Comparison of ENCODE assay signal across 16 cellular contexts in genomic region chr15:64187396-64188191, GRCh38. TPM values are rescaled to one million over a fixed set of nuclear protein-coding genes. Genes with fewer than 3 reads are reported as not detected.
DNase-seq lines count a peak whose midpoint lies in the region; ATAC-seq and TF ChIP-seq lines count a peak whose summit lies in the region.
"Had no signal": no experiment of that assay in that cellular context is flagged by ENCODE, and none has a peak within 500 bp of the region (broad histone marks: within the 10 kb centered on the region; RNA-seq: fewer than 3 reads in every experiment).

No MANE protein-coding gene starts in this region.

- peak overlapping the region; percentile 83 for H3K27ac ChIP-seq in RWPE1
- H3K27ac ChIP-seq: adrenal gland, neural progenitor cell had no signal

- CTCF ChIA-PET in RWPE1 (lab: Yijun Ruan, JAX): no interaction called here

- POLR2A ChIA-PET in RWPE1 (lab: Yijun Ruan, JAX; ENCODE audit: low non-redundant PET): no interaction called here

- H3K4me3 Mint-ChIP-seq in effector memory CD8-positive, alpha-beta T cell: peak overlapping the region; percentile 63 to 73
- H3K4me3 Mint-ChIP-seq in stimulated activated naive CD8-positive, alpha-beta T cell treated with anti-CD3 and anti-CD28 coated beads, Interleukin-15, amount 100 ng/mL, for 72 hours: no peak overlapping the region
- H3K4me3 Mint-ChIP-seq: activated B cell treated with CpG ODN at 0.5 μM for 24 hours, neural progenitor cell had no signal

- no peaks in the 10 kb centered on the region for H3K9me3 Mint-ChIP-seq in activated naive CD4-positive, alpha-beta T cell treated with anti-CD3 and anti-CD28 coated beads, Interleukin-2, amount 50 U/mL, for 72 hours
- H3K9me3 Mint-ChIP-seq in effector memory CD8-positive, alpha-beta T cell: no peaks in the 10 kb centered on the region
- no peaks in the 10 kb centered on the region for H3K9me3 Mint-ChIP-seq in stimulated activated naive CD8-positive, alpha-beta T cell treated with anti-CD3 and anti-CD28 coated beads, Interleukin-15, amount 100 ng/mL, for 72 hours
- H3K9me3 Mint-ChIP-seq: activated B cell treated with CpG ODN at 0.5 μM for 24 hours, neural progenitor cell had no signal

- no peak for TF ChIP-seq CTCF in RWPE1 (conservative IDR thresholded peaks at IDR 0.05; ENCODE audit: low read depth)

- no peaks in the 10 kb centered on the region for H3K27me3 Mint-ChIP-seq in effector memory CD8-positive, alpha-beta T cell
- H3K27me3 Mint-ChIP-seq in stimulated activated naive CD8-positive, alpha-beta T cell treated with anti-CD3 and anti-CD28 coated beads, Interleukin-15, amount 100 ng/mL, for 72 hours: no peaks in the 10 kb centered on the region
- H3K27me3 Mint-ChIP-seq: activated B cell treated with CpG ODN at 0.5 μM for 24 hours had no signal

- DNase-seq in activated naive CD4-positive, alpha-beta T cell treated with anti-CD3 and anti-CD28 coated beads, Interleukin-2, amount 50 U/mL, for 72 hours (ENCODE audit: low spot score in 2 of 2): no peak
- no peak for DNase-seq in activated naive CD4-positive, alpha-beta T cell treated with anti-CD3 and anti-CD28 coated beads, Interleukin-2, amount 50 U/mL, for 16 hours
- DNase-seq in RWPE1 (ENCODE audit: low spot score): peak; percentile 94
- DNase-seq in effector memory CD8-positive, alpha-beta T cell: no peak
- no peak for DNase-seq in stimulated activated naive CD8-positive, alpha-beta T cell treated with anti-CD3 and anti-CD28 coated beads, Interleukin-15, amount 100 ng/mL, for 72 hours
- DNase-seq in stimulated activated naive CD4-positive, alpha-beta T cell treated with Interleukin-2 at 50 U/mL for 16 hours (lab: John Stamatoyannopoulos, UW): no peak
- DNase-seq in inferior parietal cortex (ENCODE audit: extremely low spot score): no peak
- no peak for DNase-seq in DMS114 treated with DMSO at 0.1 percent for 48 hours (lab: John Stamatoyannopoulos, UW; ENCODE audit: unreplicated experiment)
- DNase-seq: activated B cell treated with CpG ODN at 0.5 μM for 24 hours; adrenal gland; central memory CD4-positive, alpha-beta T cell; COR-L47; effector CD8-positive, alpha-beta T cell; NCI-H2171 treated with DMSO at 0.1 percent for 48 hours; retina had no signal

- H3K4me1 Mint-ChIP-seq in effector memory CD8-positive, alpha-beta T cell (ENCODE audit: low read depth in 2 of 2): peaks cover 5 to 14% of the 10 kb centered on the region in 2 donors
- H3K4me1 Mint-ChIP-seq in stimulated activated naive CD8-positive, alpha-beta T cell treated with anti-CD3 and anti-CD28 coated beads, Interleukin-15, amount 100 ng/mL, for 72 hours: no peaks in the 10 kb centered on the region
- H3K4me1 Mint-ChIP-seq: activated B cell treated with CpG ODN at 0.5 μM for 24 hours had no signal

- H3K36me3 Mint-ChIP-seq in activated naive CD4-positive, alpha-beta T cell treated with anti-CD3 and anti-CD28 coated beads, Interleukin-2, amount 50 U/mL, for 72 hours: peaks cover 0 to 5% of the 10 kb centered on the region in 2 donors
- H3K36me3 Mint-ChIP-seq in effector memory CD8-positive, alpha-beta T cell (ENCODE audit: insufficient read depth): peaks cover 13% of the 10 kb centered on the region

- ATAC-seq in activated naive CD4-positive, alpha-beta T cell treated with anti-CD3 and anti-CD28 coated beads, Interleukin-2, amount 50 U/mL, for 72 hours: peak; percentile 39 to 64
- no peak for ATAC-seq in effector memory CD8-positive, alpha-beta T cell (replicated peaks)
- peak; percentile 28 for ATAC-seq in stimulated activated naive CD8-positive, alpha-beta T cell treated with anti-CD3 and anti-CD28 coated beads, Interleukin-15, amount 100 ng/mL, for 72 hours

- H3K27ac Mint-ChIP-seq in activated naive CD4-positive, alpha-beta T cell treated with anti-CD3 and anti-CD28 coated beads, Interleukin-2, amount 50 U/mL, for 72 hours: peak overlapping the region; percentile 72 to 78
- H3K27ac Mint-ChIP-seq in effector memory CD8-positive, alpha-beta T cell: peak overlapping the region; percentile 72 to 92
- peak overlapping the region in 1 of 2 donors; percentile 30 for H3K27ac Mint-ChIP-seq in stimulated activated naive CD8-positive, alpha-beta T cell treated with anti-CD3 and anti-CD28 coated beads, Interleukin-15, amount 100 ng/mL, for 72 hours
- H3K27ac Mint-ChIP-seq: activated B cell treated with CpG ODN at 0.5 μM for 24 hours, neural progenitor cell had no signal

RNA-seq across cellular contexts. Expression of gene PPIB, which starts 24.8 kb away (rescaled TPM):
- 100 to 1,000 TPM; 167 to 264 TPM for total RNA-seq in activated naive CD4-positive, alpha-beta T cell treated with anti-CD3 and anti-CD28 coated beads, Interleukin-2, amount 50 U/mL, for 72 hours

RNA-seq across cellular contexts. Expression of gene SNX22, which starts 36.1 kb away (rescaled TPM):
- 1 to 10 TPM in 1 of 2 donors, under 1 TPM in 1; 0.16 to 1.7 TPM for total RNA-seq in activated naive CD4-positive, alpha-beta T cell treated with anti-CD3 and anti-CD28 coated beads, Interleukin-2, amount 50 U/mL, for 72 hours

Comparison
In these comparisons a context has a peak if more than half of its experiments do, and no peak if none do; other contexts are left out.
1. H3K4me3 Mint-ChIP-seq: peak in effector memory CD8-positive, alpha-beta T cell (2 of 2); none in stimulated activated naive CD8-positive, alpha-beta T cell treated with anti-CD3 and anti-CD28 coated beads, Interleukin-15, amount 100 ng/mL, for 72 hours (0 of 2).